Comparison of ENCODE assay signal across 9 cellular contexts in genomic region chr15:57611938-57612337, GRCh38. TPM values are rescaled to one million over a fixed set of nuclear protein-coding genes. Genes with fewer than 3 reads are reported as not detected.
DNase-seq lines count a peak whose midpoint lies in the region; ATAC-seq, FAIRE-seq and TF ChIP-seq lines count a peak whose summit lies in the region.
"Had no signal": no experiment of that assay in that cellular context is flagged by ENCODE, and none has a peak within 500 bp of the region (broad histone marks: within the 10 kb centered on the region; RNA-seq: fewer than 3 reads in every experiment).

No MANE protein-coding gene starts in this region.

- POLR2A ChIA-PET in WTC11 (lab: Charles Lee), result no interaction called here

- FAIRE-seq in H54 (lab: Jason Lieb, UNC), result no peak

- H3K4me3 ChIP-seq in GM23338, result no peak overlapping the region
- no peak overlapping the region for H3K4me3 ChIP-seq in heart right ventricle

- TF ChIP-seq POLR2A in H54 (IDR thresholded peaks at IDR 0.05; ENCODE audit: low read depth, low read length), result no peak

- no peaks in the 10 kb centered on the region for H3K79me2 ChIP-seq in GM23338 (replicated peaks; ENCODE audit: insufficient read depth)

- no peak overlapping the region for H3K4me2 ChIP-seq in GM23338

- intact Hi-C loops in heart right ventricle (cut with DNase I), result loop anchor here in 4 of 10 donors (2.0 to 10.0 kb wide), 3 partner anchors 47 to 51 kb away; no protein-coding TSS in a partner anchor

- no peaks in the 10 kb centered on the region for H3K9me3 Mint-ChIP-seq in GM23338
- no peaks in the 10 kb centered on the region for H3K9me3 Mint-ChIP-seq in WTC11

- H3F3A ChIP-seq in GM23338 (replicated peaks; ENCODE audit: low read depth), result no peaks in the 10 kb centered on the region

- H2AFZ ChIP-seq in GM23338, result no peak overlapping the region

- CTCF ChIA-PET in WTC11 (lab: Charles Lee), result interaction anchor here (1.1 to 1.6 kb wide), 4 partner anchors 21 to 60 kb away, joined by 3 to 7 read pairs (median 4); no protein-coding TSS in a partner anchor

- H3K36me3 ChIP-seq in GM23338 (ENCODE audit: insufficient read depth) (no peaks in the 10 kb centered on the region), heart right ventricle (peaks cover 0 to 14% (median 0%) of the 10 kb centered on the region in 9 donors)

- TF ChIP-seq CTCF in GM23338 (conservative IDR thresholded peaks at IDR 0.05; ENCODE audit: low read depth in 2 of 2) (peak; percentile 28 to 66), WTC11 (IDR thresholded peaks at IDR 0.05) (no peak), heart right ventricle (IDR thresholded peaks at IDR 0.05) (peak in 7 of 9 donors; percentile 27 to 64 (median 48))

- H3K9me3 ChIP-seq in heart right ventricle, result no peaks in the 10 kb centered on the region

- ATAC-seq in GM23338 (peak; percentile 65), WTC11 (peak; percentile 48), heart right ventricle (peak; percentile 27 to 76 (median 56))

- H3K27me3 Mint-ChIP-seq in GM23338 (ENCODE audit: insufficient read depth, low read depth, poor library complexity), result no peaks in the 10 kb centered on the region
- H3K27me3 Mint-ChIP-seq in WTC11 (ENCODE audit: low read depth), result no peaks in the 10 kb centered on the region; the same call in 1 of the 2 replicates

- WGBS in heart right ventricle, 2 donors, result 36 to 38% methylated on average over 3 of the region's 3 CpGs

- no peak overlapping the region for H3K27ac Mint-ChIP-seq in GM23338
- no peak overlapping the region for H3K27ac Mint-ChIP-seq in WTC11

- H3K27ac ChIP-seq in GM23338 (ENCODE audit: low read depth), result no peak overlapping the region
- H3K27ac ChIP-seq in heart right ventricle, result peak overlapping the region; percentile 56 to 94 (median 88)

- no peaks in the 10 kb centered on the region for H3K27me3 ChIP-seq in GM23338 (ENCODE audit: insufficient read depth)
- H3K27me3 ChIP-seq in heart right ventricle, result no peaks in the 10 kb centered on the region

- peak; percentile 43 for DNase-seq in GM23338 (ENCODE audit: low spot score)
- peak; percentile 28 for DNase-seq in WTC11 (ENCODE audit: low spot score)
- DNase-seq in heart right ventricle, result peak; percentile 38 to 54
- peak; percentile 77 for DNase-seq in renal cortical epithelial cell (ENCODE audit: low read depth)
- no peak for DNase-seq in NCI-H1930 (lab: John Stamatoyannopoulos, UW)
- no peak for DNase-seq in H54 (ENCODE audit: insufficient read length, low spot score)
- no peak for DNase-seq in activated effector memory CD4-positive, alpha-beta T cell treated with anti-CD3 and anti-CD28 coated beads, Interleukin-2, amount 50 U/mL, for 16 hours
- DNase-seq in NCI-H446 treated with DMSO at 0.1 percent for 48 hours (lab: John Stamatoyannopoulos, UW), result no peak
- DNase-seq: activated naive CD4-positive, alpha-beta T cell had no signal

- no peaks in the 10 kb centered on the region for H3K36me3 Mint-ChIP-seq in GM23338 (ENCODE audit: low read depth)
- H3K36me3 Mint-ChIP-seq in WTC11, result no peaks in the 10 kb centered on the region

- no peaks in the 10 kb centered on the region for H4K20me1 ChIP-seq in GM23338 (replicated peaks; ENCODE audit: insufficient read depth)

- no peak overlapping the region for H3K4me3 Mint-ChIP-seq in GM23338
- no peak overlapping the region for H3K4me3 Mint-ChIP-seq in WTC11

- no peaks in the 10 kb centered on the region for H3K9me2 ChIP-seq in GM23338 (ENCODE audit: insufficient read depth)

- peaks cover 16% of the 10 kb centered on the region; the same call in 2 of the 3 replicates for H3K4me1 Mint-ChIP-seq in GM23338
- peaks cover 20% of the 10 kb centered on the region for H3K4me1 Mint-ChIP-seq in WTC11

- peaks cover 13% of the 10 kb centered on the region; the same call in 1 of the 2 replicates for H3K4me1 ChIP-seq in GM23338 (ENCODE audit: insufficient read depth)
- peaks cover 8 to 89% (median 54%) of the 10 kb centered on the region in 9 donors for H3K4me1 ChIP-seq in heart right ventricle

TF ChIP-seq in GM23338, 12 proteins besides CTCF, POLR2A, EP300 and RAD21 (continues in another document):
- TF ChIP-seq STAT1 (IDR thresholded peaks at IDR 0.05; ENCODE audit: unreplicated experiment), result no peak
- no peak for TF ChIP-seq POLR2AphosphoS5 (IDR thresholded peaks at IDR 0.05; ENCODE audit: low read depth)
- TF ChIP-seq EZH2phosphoT487 (IDR thresholded peaks at IDR 0.05; ENCODE audit: unreplicated experiment), result no peak
- TF ChIP-seq ZNF114 (CRISPR knock-in tag; IDR thresholded peaks at IDR 0.05), result no peak
- no peak for TF ChIP-seq REST (IDR thresholded peaks at IDR 0.05; ENCODE audit: unreplicated experiment)
- no peak for TF ChIP-seq JUNB (IDR thresholded peaks at IDR 0.05; ENCODE audit: unreplicated experiment)

TF ChIP-seq in WTC11, 78 proteins besides CTCF, POLR2A, EP300 and RAD21 (continues in another document):
- TF ChIP-seq, protein P1, sequence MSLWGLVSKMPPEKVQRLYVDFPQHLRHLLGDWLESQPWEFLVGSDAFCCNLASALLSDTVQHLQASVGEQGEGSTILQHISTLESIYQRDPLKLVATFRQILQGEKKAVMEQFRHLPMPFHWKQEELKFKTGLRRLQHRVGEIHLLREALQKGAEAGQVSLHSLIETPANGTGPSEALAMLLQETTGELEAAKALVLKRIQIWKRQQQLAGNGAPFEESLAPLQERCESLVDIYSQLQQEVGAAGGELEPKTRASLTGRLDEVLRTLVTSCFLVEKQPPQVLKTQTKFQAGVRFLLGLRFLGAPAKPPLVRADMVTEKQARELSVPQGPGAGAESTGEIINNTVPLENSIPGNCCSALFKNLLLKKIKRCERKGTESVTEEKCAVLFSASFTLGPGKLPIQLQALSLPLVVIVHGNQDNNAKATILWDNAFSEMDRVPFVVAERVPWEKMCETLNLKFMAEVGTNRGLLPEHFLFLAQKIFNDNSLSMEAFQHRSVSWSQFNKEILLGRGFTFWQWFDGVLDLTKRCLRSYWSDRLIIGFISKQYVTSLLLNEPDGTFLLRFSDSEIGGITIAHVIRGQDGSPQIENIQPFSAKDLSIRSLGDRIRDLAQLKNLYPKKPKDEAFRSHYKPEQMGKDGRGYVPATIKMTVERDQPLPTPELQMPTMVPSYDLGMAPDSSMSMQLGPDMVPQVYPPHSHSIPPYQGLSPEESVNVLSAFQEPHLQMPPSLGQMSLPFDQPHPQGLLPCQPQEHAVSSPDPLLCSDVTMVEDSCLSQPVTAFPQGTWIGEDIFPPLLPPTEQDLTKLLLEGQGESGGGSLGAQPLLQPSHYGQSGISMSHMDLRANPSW (CRISPR knock-in tag; conservative IDR thresholded peaks at IDR 0.05; ENCODE audit: low read depth), result no peak
- TF ChIP-seq CREB1 (CRISPR knock-in tag; IDR thresholded peaks at IDR 0.05) (no peak), TEAD1 (CRISPR knock-in tag; IDR thresholded peaks at IDR 0.05) (no peak), CREM (CRISPR knock-in tag; IDR thresholded peaks at IDR 0.05) (no peak), OVOL2 (CRISPR knock-in tag; IDR thresholded peaks at IDR 0.05; ENCODE audit: borderline replicate concordance) (no peak), USF2 (CRISPR knock-in tag; IDR thresholded peaks at IDR 0.05) (no peak), MYBL2 (CRISPR knock-in tag; IDR thresholded peaks at IDR 0.05) (no peak), PRRX2 (CRISPR knock-in tag; IDR thresholded peaks at IDR 0.05) (no peak), SMAD4 (CRISPR knock-in tag; IDR thresholded peaks at IDR 0.05) (no peak), JUN (CRISPR knock-in tag; IDR thresholded peaks at IDR 0.05) (no peak), ELF4 (CRISPR knock-in tag; IDR thresholded peaks at IDR 0.05; ENCODE audit: low read depth) (no peak), ZNF138 (CRISPR knock-in tag; conservative IDR thresholded peaks at IDR 0.05) (no peak), SOX15 (CRISPR knock-in tag; IDR thresholded peaks at IDR 0.05) (no peak), ZMAT4 (CRISPR knock-in tag; IDR thresholded peaks at IDR 0.05) (no peak), ATF3 (CRISPR knock-in tag; conservative IDR thresholded peaks at IDR 0.05) (no peak)
- TF ChIP-seq, protein P2, sequence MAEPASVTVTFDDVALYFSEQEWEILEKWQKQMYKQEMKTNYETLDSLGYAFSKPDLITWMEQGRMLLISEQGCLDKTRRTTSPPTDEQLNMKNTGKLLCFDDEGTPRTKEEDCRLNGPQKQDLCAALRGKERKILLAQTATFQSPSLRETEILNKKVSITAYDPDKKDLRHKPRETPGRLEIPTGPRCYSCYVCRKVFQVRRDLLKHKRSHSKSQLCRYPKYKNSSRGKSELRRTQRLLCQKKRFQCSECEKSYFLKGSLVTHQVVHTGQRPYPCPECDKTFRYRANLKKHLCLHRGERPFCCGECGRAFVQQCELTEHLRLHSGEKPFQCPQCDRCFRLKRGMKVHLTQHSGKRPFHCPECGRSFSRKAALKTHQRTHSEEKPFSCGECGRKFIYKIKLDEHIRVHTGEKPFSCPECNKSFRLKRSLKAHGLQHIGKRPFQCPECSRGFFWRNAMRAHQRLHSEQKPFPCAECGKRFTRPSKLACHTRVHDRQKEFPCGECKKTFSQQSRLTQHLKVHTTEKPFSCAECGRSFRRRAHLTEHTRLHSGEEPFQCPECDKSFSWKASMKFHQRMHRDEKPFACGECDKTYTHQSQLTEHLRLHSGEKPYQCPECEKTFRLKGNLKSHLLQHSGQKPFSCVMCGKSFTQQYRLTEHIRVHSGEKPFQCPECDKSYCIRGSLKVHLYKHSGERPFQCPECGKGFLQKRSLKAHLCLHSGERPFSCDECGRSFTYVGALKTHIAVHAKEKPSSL (CRISPR knock-in tag; conservative IDR thresholded peaks at IDR 0.05), result no peak

RNA-seq across cellular contexts. Expression of gene MYZAP, which starts 20.2 kb away (rescaled TPM):
- total RNA-seq in GM23338 (2014; rRNA removed; shearing (Covaris generic)), result 0.66 and 1.5 TPM in 2 replicates
- 1.0 and 1.1 TPM in 2 replicates for polyA plus RNA-seq in GM23338 (2016; fragmentation: Nextera tagmentation; extraction: Ambion mirVana)
- 0.60 to 0.73 TPM (median 0.68 TPM) in 3 replicates for total RNA-seq in WTC11 (2021)
- total RNA-seq in heart right ventricle, result 1,000 to 10,000 TPM in 4 of 10 donors, 100 to 1,000 TPM in 6; 505 to 1,280 (median 954) TPM
- 100 to 1,000 TPM; 197 to 303 TPM for polyA plus RNA-seq in heart right ventricle
- 0.20 and 1.7 TPM in 2 replicates for total RNA-seq in renal cortical epithelial cell

Comparison
In these comparisons a context has a peak if more than half of its experiments do, and no peak if none do; other contexts are left out.
1. DNase-seq: peak in GM23338 (single experiment), WTC11 (single experiment), heart right ventricle (2 of 2) and renal cortical epithelial cell (single experiment); none in NCI-H1930 (0 of 2), H54 (single experiment), activated effector memory CD4-positive, alpha-beta T cell treated with anti-CD3 and anti-CD28 coated beads, Interleukin-2, amount 50 U/mL, for 16 hours (single experiment) and NCI-H446 treated with DMSO at 0.1 percent for 48 hours (single experiment).
2. RNA of gene MYZAP, which starts 20.2 kb away (total RNA-seq): 505 to 1,280 TPM in heart right ventricle; 0.66 to 1.5 TPM in GM23338, 0.60 to 0.73 TPM in WTC11 and 0.20 to 1.7 TPM in renal cortical epithelial cell; every median in the first group is over 100 times any median in the second.
3. Peak in every context shown above with its lines, with median percentiles within 50 percentile points of each other: ATAC-seq.